In genomic region chr13:103140001-103140671, GRCh38 we compare ENCODE assay signal across 8 cellular contexts.
DNase-seq lines count a peak whose midpoint lies in the region; ATAC-seq, FAIRE-seq and TF ChIP-seq lines count a peak whose summit lies in the region.

No MANE protein-coding gene starts in this region.

- H3K4me1 ChIP-seq in HepG2 (ENCODE audit: insufficient read depth, low read length) = no peaks in the 10 kb centered on the region

- H3K9me3 ChIP-seq in HepG2 (ENCODE audit: low read length) = no peaks in the 10 kb centered on the region

- H3K27me3 ChIP-seq in HepG2 (ENCODE audit: control insufficient read depth in 1 of 2, insufficient read depth in 2 of 2, low read length in 2 of 2) = no peaks in the 10 kb centered on the region; a peak in 1 of 5 replicates

- no peaks in the 10 kb centered on the region for H3K36me3 ChIP-seq in HepG2 (replicated peaks in 1 of 2; ENCODE audit: control insufficient read depth in 1 of 2, insufficient read depth in 2 of 2, low read length in 2 of 2)

- CTCF ChIA-PET in HepG2 (lab: Yijun Ruan, JAX; ENCODE audit: low intra/inter-chr PET ratio, low total read pairs) = no interaction called here

- ATAC-seq in HepG2 = peak; percentile 86

- H4K20me1 ChIP-seq in HepG2 (ENCODE audit: insufficient read depth, low read length) = no peaks in the 10 kb centered on the region

- no peak for TF ChIP-seq POLR2A in H54 (IDR thresholded peaks at IDR 0.05; ENCODE audit: low read depth, low read length)
- no peak for TF ChIP-seq POLR2A in HepG2 (IDR thresholded peaks at IDR 0.05; ENCODE audit: insufficient read depth in 1 of 2, low read depth in 2 of 2, low read length in 2 of 2)

- no peak overlapping the region for H3K9ac ChIP-seq in HepG2 (ENCODE audit: insufficient read depth, low read depth, low read length)

- TF ChIP-seq RAD21 in HepG2 (CRISPR knock-in tag; IDR thresholded peaks at IDR 0.05) = no peak

- in situ Hi-C loops in KBM-7 (cut with MboI; ENCODE audit: low pct_unique_long_range_greater_than_20kb, low sequenced_read_pairs) = loop anchor here (25.0 kb wide), 1 partner anchor 228 kb away; no protein-coding TSS in a partner anchor
- in situ Hi-C loops in HepG2 (cut with HindIII; ENCODE audit: extremely low pct_ligation_motif_present, low pct_unique_long_range_greater_than_20kb) = loop anchor here (25.0 kb wide), 1 partner anchor 228 kb away; no protein-coding TSS in a partner anchor

- no peak overlapping the region for H3K27ac ChIP-seq in HepG2 (ENCODE audit: extremely low read length, insufficient read depth, low read length)

- TF ChIP-seq CTCF in HepG2 (CRISPR knock-in tag; IDR thresholded peaks at IDR 0.05) = peak; percentile 54

- POLR2A ChIA-PET in HepG2 (lab: Yijun Ruan, JAX) = no interaction called here

- no peak overlapping the region for H2AFZ ChIP-seq in HepG2 (ENCODE audit: low read length)

- no peak for TF ChIP-seq EP300 in HepG2 (IDR thresholded peaks at IDR 0.05; ENCODE audit: low read depth in 2 of 2, low read length in 2 of 2)
- no peak for TF ChIP-seq EP300 in HepG2 (CRISPR knock-in tag; IDR thresholded peaks at IDR 0.05; ENCODE audit: borderline replicate concordance)

- intact Hi-C loops in HepG2 (cut with micrococcal nuclease; ENCODE audit: unreplicated experiment) = loop anchor here (1.0 to 5.0 kb wide), 3 partner anchors 223 to 558 kb away; no protein-coding TSS in a partner anchor

- BruUV-seq in HepG2 (replicated peaks; lab: Mats Ljungman, UMichigan) = no TSS peak

- no peak overlapping the region for H3K4me2 ChIP-seq in HepG2 (ENCODE audit: low read depth, low read length)

- H3K4me3 ChIP-seq in HepG2 (replicated peaks in 1 of 3; ENCODE audit: insufficient read depth in 1 of 3, low read depth in 2 of 3, low read length in 3 of 3) = no peak overlapping the region

- DNase-seq in DMS53 (lab: John Stamatoyannopoulos, UW) (peak; percentile 7), DMS53 treated with DMSO at 0.1 percent for 48 hours (lab: John Stamatoyannopoulos, UW; ENCODE audit: unreplicated experiment) (no peak), H54 (ENCODE audit: insufficient read length, low spot score) (peak; percentile 10), KBM-7 (peak; percentile 32), astrocyte of the hippocampus (ENCODE audit: low read depth, low spot score) (peak; percentile 22), HepG2 (ENCODE audit: low spot score) (peak; percentile 12), NCI-H2029 (lab: John Stamatoyannopoulos, UW) (no peak)
- DNase-seq in stimulated activated CD4-positive, alpha-beta T cell treated with anti-CD3 and anti-CD28 coated beads, Interleukin-4, amount 100 ng/mL, for 4 hours = no peak

- FAIRE-seq in H54 (lab: Jason Lieb, UNC) (peak; percentile 65), HepG2 (lab: Jason Lieb, UNC) (no peak)

- H3K79me2 ChIP-seq in HepG2 (ENCODE audit: insufficient read depth, low read length) = no peaks in the 10 kb centered on the region

- WGBS in HepG2 (ENCODE audit: low lambda C conversion rate) = 4% methylated on average over 5 of the region's 5 CpGs

TF ChIP-seq in HepG2, 621 proteins besides CTCF, POLR2A, EP300 and RAD21:
- TF ChIP-seq SMC3 (IDR thresholded peaks at IDR 0.05; ENCODE audit: low read length) (peak; percentile 42; the same call in 1 of the 2 replicates), STAG1 (CRISPR knock-in tag; IDR thresholded peaks at IDR 0.05) (peak; percentile 56), TOE1 (CRISPR knock-in tag; IDR thresholded peaks at IDR 0.05) (no peak)

Comparison
In these comparisons a context has a peak if more than half of its experiments do, and no peak if none do; other contexts are left out.
1. DNase-seq: peak in DMS53 (single experiment), H54 (single experiment), KBM-7 (single experiment), astrocyte of the hippocampus (single experiment) and HepG2 (single experiment); none in DMS53 treated with DMSO at 0.1 percent for 48 hours (single experiment), NCI-H2029 (single experiment) and stimulated activated CD4-positive, alpha-beta T cell treated with anti-CD3 and anti-CD28 coated beads, Interleukin-4, amount 100 ng/mL, for 4 hours (0 of 2).